In genomic region chr6:117602151-117602898, GRCh38 we compare ENCODE assay signal across 8 cellular contexts. TPM values are rescaled to one million over a fixed set of nuclear protein-coding genes. Genes with fewer than 3 reads are reported as not detected.
A peak's percentile ranks its signal among the peaks of the same experiment; 100 is the strongest.
DNase-seq lines count a peak whose midpoint lies in the region; ATAC-seq lines count a peak whose summit lies in the region.

Gene GOPC (minus strand): TSS chr6:117602511. CDS start chr6:117602288, 223 bp downstream.

- no peaks in the 10 kb centered on the region for H3K4me1 ChIP-seq in NT2/D1 (ENCODE audit: insufficient read depth, insufficient read length)

- in situ Hi-C loops in Caki2 (cut with HindIII; ENCODE audit: low pct_unique_long_range_greater_than_20kb, low sequenced_read_pairs) (no loop called here), endometrial microvascular endothelial cells (cut with HindIII; ENCODE audit: inconsistent ontology term, low pct_unique_long_range_greater_than_20kb, low sequenced_read_pairs) (no loop called here)

- no peaks in the 10 kb centered on the region; the same call in none of the 2 replicates for H3K9me3 ChIP-seq in NT2/D1 (ENCODE audit: insufficient read depth, low read length)

- H3K36me3 ChIP-seq in NT2/D1 (ENCODE audit: insufficient read depth, insufficient read length, low read length): peaks cover 21% of the 10 kb centered on the region

- H3K4me3 ChIP-seq in NT2/D1 (ENCODE audit: insufficient read length, low read depth): peak within 1 kb of the TSS; percentile 95

- no peaks in the 10 kb centered on the region for H3K27me3 ChIP-seq in NT2/D1 (ENCODE audit: insufficient read depth, insufficient read length)

- H3K9ac ChIP-seq in NT2/D1 (ENCODE audit: insufficient read length, low read depth): peak within 1 kb of the TSS; percentile 96

- DNase-seq in Caki2 (ENCODE audit: low read depth) (peak; percentile 95), HUDEP-2 (lab: John Stamatoyannopoulos, UW; ENCODE audit: unreplicated experiment in 76 of 76) (peak; percentile 69 to 99 (median 96)), NT2/D1 (ENCODE audit: low read depth, low spot score) (peak; percentile 89), mesenteric fat pad (ENCODE audit: low spot score) (peak; percentile 99)
- DNase-seq in activated CD8-positive, alpha-beta memory T cell treated with anti-CD3 and anti-CD28 coated beads, Interleukin-2, amount 50 U/mL, for 1 hour (ENCODE audit: extremely low read depth): peak; percentile 92
- DNase-seq in stimulated activated CD8-positive, alpha-beta memory T cell treated with anti-CD3 and anti-CD28 coated beads, Interleukin-15, amount 100 ng/mL, for 24 hours (ENCODE audit: low read depth): peak; percentile 69

- peak; percentile 89 for ATAC-seq in GM21381 (IDR thresholded peaks at IDR 0.05; ENCODE audit: unreplicated experiment)

RNA-seq across cellular contexts. Expression of gene GOPC, which starts in this region (rescaled TPM):
- total RNA-seq in Caki2 (2014; rRNA removed; shearing (Covaris generic); ENCODE audit: low replicate concordance): 8.0 and 8.2 TPM in 2 replicates
- 22.5 TPM for total RNA-seq in endometrial microvascular endothelial cells (ENCODE audit: inconsistent ontology term)
- 15.3 TPM for total RNA-seq in mesenteric fat pad

Comparison
In these comparisons a context has a peak if more than half of its experiments do, and no peak if none do; other contexts are left out.
1. Peak in every context shown above with its lines: DNase-seq, ATAC-seq and H3K4me3 ChIP-seq.